1 cellular context compared by ENCODE assay signal in genomic region chr19:35267818-35268545, GRCh38.
A peak's percentile ranks its signal among the peaks of the same experiment; 100 is the strongest.
TF ChIP-seq lines count a peak whose summit lies in the region.

No MANE protein-coding gene starts in this region.

TF ChIP-seq in SK-N-SH, 30 proteins besides CTCF, POLR2A, EP300 and RAD21 (continued from another document):
- TF ChIP-seq RFX5 (IDR thresholded peaks at IDR 0.05; ENCODE audit: low read length) = no peak
- TF ChIP-seq JUND (IDR thresholded peaks at IDR 0.05) = no peak
- TF ChIP-seq FOXJ3 (CRISPR knock-in tag; IDR thresholded peaks at IDR 0.05) = no peak
- no peak for TF ChIP-seq GATA2 (CRISPR knock-in tag; IDR thresholded peaks at IDR 0.05)
- TF ChIP-seq MAX (IDR thresholded peaks at IDR 0.05; ENCODE audit: low read depth) = no peak
- no peak for TF ChIP-seq PBX3 (IDR thresholded peaks at IDR 0.05)
- no peak for TF ChIP-seq IRF3 (IDR thresholded peaks at IDR 0.05; ENCODE audit: low read depth, low read length)
- no peak for TF ChIP-seq RXRA (IDR thresholded peaks at IDR 0.05; ENCODE audit: borderline replicate concordance, low read depth)
- peak; percentile 83 for TF ChIP-seq NRF1 (IDR thresholded peaks at IDR 0.05; ENCODE audit: low read depth, low read length)
- TF ChIP-seq TAF1 (IDR thresholded peaks at IDR 0.05; ENCODE audit: borderline replicate concordance, low read depth, low read length) = peak; percentile 38; the same call in 1 of the 2 replicates
- TF ChIP-seq CHD2 (IDR thresholded peaks at IDR 0.05; ENCODE audit: low read length, partially characterized antibody) = peak; percentile 45
- no peak for TF ChIP-seq SMC3 (IDR thresholded peaks at IDR 0.05; ENCODE audit: low read depth, low read length)
- no peak for TF ChIP-seq USF2 (IDR thresholded peaks at IDR 0.05; ENCODE audit: borderline replicate concordance, low read depth, low read length)
- TF ChIP-seq, protein P1, sequence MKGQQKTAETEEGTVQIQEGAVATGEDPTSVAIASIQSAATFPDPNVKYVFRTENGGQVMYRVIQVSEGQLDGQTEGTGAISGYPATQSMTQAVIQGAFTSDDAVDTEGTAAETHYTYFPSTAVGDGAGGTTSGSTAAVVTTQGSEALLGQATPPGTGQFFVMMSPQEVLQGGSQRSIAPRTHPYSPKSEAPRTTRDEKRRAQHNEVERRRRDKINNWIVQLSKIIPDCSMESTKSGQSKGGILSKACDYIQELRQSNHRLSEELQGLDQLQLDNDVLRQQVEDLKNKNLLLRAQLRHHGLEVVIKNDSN (IDR thresholded peaks at IDR 0.05; ENCODE audit: borderline replicate concordance, low read depth) = no peak
- TF ChIP-seq, protein P2, sequence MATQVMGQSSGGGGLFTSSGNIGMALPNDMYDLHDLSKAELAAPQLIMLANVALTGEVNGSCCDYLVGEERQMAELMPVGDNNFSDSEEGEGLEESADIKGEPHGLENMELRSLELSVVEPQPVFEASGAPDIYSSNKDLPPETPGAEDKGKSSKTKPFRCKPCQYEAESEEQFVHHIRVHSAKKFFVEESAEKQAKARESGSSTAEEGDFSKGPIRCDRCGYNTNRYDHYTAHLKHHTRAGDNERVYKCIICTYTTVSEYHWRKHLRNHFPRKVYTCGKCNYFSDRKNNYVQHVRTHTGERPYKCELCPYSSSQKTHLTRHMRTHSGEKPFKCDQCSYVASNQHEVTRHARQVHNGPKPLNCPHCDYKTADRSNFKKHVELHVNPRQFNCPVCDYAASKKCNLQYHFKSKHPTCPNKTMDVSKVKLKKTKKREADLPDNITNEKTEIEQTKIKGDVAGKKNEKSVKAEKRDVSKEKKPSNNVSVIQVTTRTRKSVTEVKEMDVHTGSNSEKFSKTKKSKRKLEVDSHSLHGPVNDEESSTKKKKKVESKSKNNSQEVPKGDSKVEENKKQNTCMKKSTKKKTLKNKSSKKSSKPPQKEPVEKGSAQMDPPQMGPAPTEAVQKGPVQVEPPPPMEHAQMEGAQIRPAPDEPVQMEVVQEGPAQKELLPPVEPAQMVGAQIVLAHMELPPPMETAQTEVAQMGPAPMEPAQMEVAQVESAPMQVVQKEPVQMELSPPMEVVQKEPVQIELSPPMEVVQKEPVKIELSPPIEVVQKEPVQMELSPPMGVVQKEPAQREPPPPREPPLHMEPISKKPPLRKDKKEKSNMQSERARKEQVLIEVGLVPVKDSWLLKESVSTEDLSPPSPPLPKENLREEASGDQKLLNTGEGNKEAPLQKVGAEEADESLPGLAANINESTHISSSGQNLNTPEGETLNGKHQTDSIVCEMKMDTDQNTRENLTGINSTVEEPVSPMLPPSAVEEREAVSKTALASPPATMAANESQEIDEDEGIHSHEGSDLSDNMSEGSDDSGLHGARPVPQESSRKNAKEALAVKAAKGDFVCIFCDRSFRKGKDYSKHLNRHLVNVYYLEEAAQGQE (IDR thresholded peaks at IDR 0.05; ENCODE audit: low read depth, low read length) = no peak
- TF ChIP-seq TEAD4 (IDR thresholded peaks at IDR 0.05; ENCODE audit: borderline replicate concordance, insufficient read depth) = no peak
